Comparison of ENCODE assay signal across 12 cellular contexts in genomic region chr20:48821261-48821910, GRCh38. TPM values are rescaled to one million over a fixed set of nuclear protein-coding genes. Genes with fewer than 3 reads are reported as not detected.
A peak's percentile ranks its signal among the peaks of the same experiment; 100 is the strongest.
DNase-seq lines count a peak whose midpoint lies in the region; ATAC-seq and TF ChIP-seq lines count a peak whose summit lies in the region.
"Had no signal": no experiment of that assay in that cellular context is flagged by ENCODE, and none has a peak within 500 bp of the region (broad histone marks: within the 10 kb centered on the region; RNA-seq: fewer than 3 reads in every experiment).

No MANE protein-coding gene starts in this region.

- peaks cover 0 to 26% of the 10 kb centered on the region in 2 experiments for H3K27me3 ChIP-seq in mesenchymal stem cell (ENCODE audit: control insufficient read depth in 1 of 2, insufficient read depth in 1 of 2, low read length in 2 of 2)

- 90% methylated on average over 8 of the region's 8 CpGs for WGBS in mesenchymal stem cell

- no peak overlapping the region for H3K27ac ChIP-seq in mesenchymal stem cell (ENCODE audit: low read length, poor library complexity, severe bottlenecking)

- H2BK120ac ChIP-seq in mesenchymal stem cell (ENCODE audit: low read depth, low read length): no peak overlapping the region

- H3K4me3 Mint-ChIP-seq in activated T-cell treated with anti-CD3 and anti-CD28 coated beads, Interleukin-2, amount 50 U/mL, for 72 hours: peak overlapping the region in 1 of 2 donors; percentile 99
- H3K4me3 Mint-ChIP-seq in activated naive CD8-positive, alpha-beta T cell treated with anti-CD3 and anti-CD28 coated beads, Interleukin-2, amount 10 ng/mL, durations not matched to agents 7 days and 5 days: peak overlapping the region; percentile 66
- H3K4me3 Mint-ChIP-seq in stimulated activated naive CD8-positive, alpha-beta T cell treated with anti-CD3 and anti-CD28 coated beads, Interleukin-15, amount 100 ng/mL, for 72 hours: peak overlapping the region; percentile 32 to 40
- H3K4me3 Mint-ChIP-seq: dendritic cell treated with granulocyte-macrophage colony-stimulating factor and Interleukin-4, amounts not matched to agents 40 ng/mL and 50 ng/mL, for 4 days had no signal

- TF ChIP-seq CTCF in GM13977 (IDR thresholded peaks at IDR 0.05; ENCODE audit: extremely low read depth, insufficient read depth, missing control alignments): no peak

- H3K14ac ChIP-seq in mesenchymal stem cell (ENCODE audit: low read length in 2 of 2): no peak overlapping the region

- H3K27ac Mint-ChIP-seq in activated T-cell treated with anti-CD3 and anti-CD28 coated beads, Interleukin-2, amount 50 U/mL, for 72 hours: peak overlapping the region; percentile 98
- H3K27ac Mint-ChIP-seq in activated naive CD8-positive, alpha-beta T cell treated with anti-CD3 and anti-CD28 coated beads, Interleukin-2, amount 10 ng/mL, durations not matched to agents 7 days and 5 days: peak overlapping the region; percentile 92
- H3K27ac Mint-ChIP-seq in stimulated activated naive CD8-positive, alpha-beta T cell treated with anti-CD3 and anti-CD28 coated beads, Interleukin-15, amount 100 ng/mL, for 72 hours: no peak overlapping the region
- H3K27ac Mint-ChIP-seq: dendritic cell treated with granulocyte-macrophage colony-stimulating factor and Interleukin-4, amounts not matched to agents 40 ng/mL and 50 ng/mL, for 4 days had no signal

- peaks cover 6 to 9% of the 10 kb centered on the region in 2 donors for H3K36me3 Mint-ChIP-seq in activated T-cell treated with anti-CD3 and anti-CD28 coated beads, Interleukin-2, amount 50 U/mL, for 72 hours (ENCODE audit: insufficient read depth in 2 of 2)
- peaks cover 42% of the 10 kb centered on the region for H3K36me3 Mint-ChIP-seq in activated naive CD8-positive, alpha-beta T cell treated with anti-CD3 and anti-CD28 coated beads, Interleukin-2, amount 10 ng/mL, durations not matched to agents 7 days and 5 days

- H3K23ac ChIP-seq in mesenchymal stem cell (ENCODE audit: low read length in 2 of 2): no peak overlapping the region

- H2BK15ac ChIP-seq in mesenchymal stem cell (ENCODE audit: low read depth, poor library complexity, severe bottlenecking): no peak overlapping the region

- H4K8ac ChIP-seq in mesenchymal stem cell (ENCODE audit: low read length): no peak overlapping the region

- no peak overlapping the region for H3K4me3 ChIP-seq in mesenchymal stem cell (ENCODE audit: insufficient read depth in 1 of 2, low read depth in 1 of 2, low read length in 2 of 2)

- DNase-seq in activated T-cell treated with anti-CD3 and anti-CD28 coated beads, Interleukin-2, amount 50 U/mL, for 72 hours: no peak
- DNase-seq in activated T-cell treated with anti-CD3 and anti-CD28 coated beads for 4 hours (no peak), OCI-M1 (lab: John Stamatoyannopoulos, UW) (peak; percentile 28), mesenchymal stem cell (no peak), NCI-H1105 (lab: John Stamatoyannopoulos, UW) (no peak), GM13977 (ENCODE audit: low spot score) (no peak)
- DNase-seq in activated naive CD8-positive, alpha-beta T cell treated with anti-CD3 and anti-CD28 coated beads, Interleukin-2, amount 10 ng/mL, durations not matched to agents 7 days and 5 days: no peak
- DNase-seq in stimulated activated naive CD8-positive, alpha-beta T cell treated with anti-CD3 and anti-CD28 coated beads, Interleukin-15, amount 100 ng/mL, for 72 hours: no peak
- DNase-seq: activated CD4-positive, alpha-beta T cell treated with anti-CD3 and anti-CD28 coated beads for 1 hour; NCI-H345; SHP77 treated with DMSO at 0.1 percent for 48 hours had no signal

- no peak overlapping the region for H4K91ac ChIP-seq in mesenchymal stem cell (ENCODE audit: low read length)

- no peak overlapping the region for H2AK5ac ChIP-seq in mesenchymal stem cell (ENCODE audit: low read length, severe bottlenecking)

- no peaks in the 10 kb centered on the region for H3K9me3 ChIP-seq in mesenchymal stem cell (ENCODE audit: control insufficient read depth, low read length)

- H3K4me2 ChIP-seq in mesenchymal stem cell (ENCODE audit: low read length, poor library complexity, severe bottlenecking): no peak overlapping the region

- H3K9me3 Mint-ChIP-seq in activated T-cell treated with anti-CD3 and anti-CD28 coated beads, Interleukin-2, amount 50 U/mL, for 72 hours: no peaks in the 10 kb centered on the region
- H3K9me3 Mint-ChIP-seq in activated naive CD8-positive, alpha-beta T cell treated with anti-CD3 and anti-CD28 coated beads, Interleukin-2, amount 10 ng/mL, durations not matched to agents 7 days and 5 days: no peaks in the 10 kb centered on the region
- no peaks in the 10 kb centered on the region for H3K9me3 Mint-ChIP-seq in stimulated activated naive CD8-positive, alpha-beta T cell treated with anti-CD3 and anti-CD28 coated beads, Interleukin-15, amount 100 ng/mL, for 72 hours
- H3K9me3 Mint-ChIP-seq: dendritic cell treated with granulocyte-macrophage colony-stimulating factor and Interleukin-4, amounts not matched to agents 40 ng/mL and 50 ng/mL, for 4 days had no signal

- no peak overlapping the region for H3K4ac ChIP-seq in mesenchymal stem cell (ENCODE audit: low read depth in 1 of 2, low read length in 2 of 2)

- peaks cover 30% of the 10 kb centered on the region for H3K79me1 ChIP-seq in mesenchymal stem cell (replicated peaks; ENCODE audit: low read length, poor library complexity, severe bottlenecking)

- H3K4me1 ChIP-seq in mesenchymal stem cell (ENCODE audit: control insufficient read depth, insufficient read depth, low read depth, low read length): peaks cover 28% of the 10 kb centered on the region

- peaks cover 87% of the 10 kb centered on the region for H3K4me1 Mint-ChIP-seq in activated T-cell treated with anti-CD3 and anti-CD28 coated beads, Interleukin-2, amount 50 U/mL, for 72 hours (ENCODE audit: low read depth)
- H3K4me1 Mint-ChIP-seq in activated naive CD8-positive, alpha-beta T cell treated with anti-CD3 and anti-CD28 coated beads, Interleukin-2, amount 10 ng/mL, durations not matched to agents 7 days and 5 days: peaks cover 84% of the 10 kb centered on the region
- no peaks in the 10 kb centered on the region for H3K4me1 Mint-ChIP-seq in stimulated activated naive CD8-positive, alpha-beta T cell treated with anti-CD3 and anti-CD28 coated beads, Interleukin-15, amount 100 ng/mL, for 72 hours

- H2BK5ac ChIP-seq in mesenchymal stem cell (ENCODE audit: low read depth, low read length, poor library complexity, severe bottlenecking): no peak overlapping the region

- no peaks in the 10 kb centered on the region for H3K27me3 Mint-ChIP-seq in activated T-cell treated with anti-CD3 and anti-CD28 coated beads, Interleukin-2, amount 50 U/mL, for 72 hours (ENCODE audit: low read depth)
- no peaks in the 10 kb centered on the region for H3K27me3 Mint-ChIP-seq in activated naive CD8-positive, alpha-beta T cell treated with anti-CD3 and anti-CD28 coated beads, Interleukin-2, amount 10 ng/mL, durations not matched to agents 7 days and 5 days
- H3K27me3 Mint-ChIP-seq in stimulated activated naive CD8-positive, alpha-beta T cell treated with anti-CD3 and anti-CD28 coated beads, Interleukin-15, amount 100 ng/mL, for 72 hours: no peaks in the 10 kb centered on the region
- H3K27me3 Mint-ChIP-seq: dendritic cell treated with granulocyte-macrophage colony-stimulating factor and Interleukin-4, amounts not matched to agents 40 ng/mL and 50 ng/mL, for 4 days had no signal

- no peak overlapping the region for H3K9ac ChIP-seq in mesenchymal stem cell (ENCODE audit: low read length)

- H2AFZ ChIP-seq in mesenchymal stem cell (ENCODE audit: low read depth, low read length): no peak overlapping the region

- no peak overlapping the region for H3K18ac ChIP-seq in mesenchymal stem cell (ENCODE audit: low read depth in 1 of 2, low read length in 2 of 2)

- no peak overlapping the region for H2BK12ac ChIP-seq in mesenchymal stem cell (ENCODE audit: low read length in 2 of 2)

- ATAC-seq in activated T-cell treated with anti-CD3 and anti-CD28 coated beads, Interleukin-2, amount 50 U/mL, for 72 hours (replicated peaks in 1 of 2): no peak
- ATAC-seq in activated naive CD8-positive, alpha-beta T cell treated with anti-CD3 and anti-CD28 coated beads, Interleukin-2, amount 10 ng/mL, durations not matched to agents 7 days and 5 days (ENCODE audit: low read depth): no peak
- no peak for ATAC-seq in stimulated activated naive CD8-positive, alpha-beta T cell treated with anti-CD3 and anti-CD28 coated beads, Interleukin-15, amount 100 ng/mL, for 72 hours

- POLR2A ChIA-PET in activated naive CD8-positive, alpha-beta T cell treated with anti-CD3 and anti-CD28 coated beads, Interleukin-2, amount 10 ng/mL, durations not matched to agents 7 days and 5 days (lab: Charles Lee): interaction anchor here (1.3 kb wide), 1 partner anchor 105 kb away, joined by 3 read pairs; no protein-coding TSS in a partner anchor

- peaks cover 0 to 2% of the 10 kb centered on the region in 2 experiments for H3K36me3 ChIP-seq in mesenchymal stem cell (ENCODE audit: control insufficient read depth in 1 of 2, insufficient read depth in 2 of 2, low read depth in 1 of 2, low read length in 2 of 2)

- in situ Hi-C loops in GM13977 (cut with MboI; ENCODE audit: low pct_unique_long_range_greater_than_20kb, low sequenced_read_pairs, unreplicated experiment): no loop called here

RNA-seq across cellular contexts. Expression of gene PREX1, which starts 6.4 kb away (rescaled TPM):
- 100 to 1,000 TPM in 1 of 2 donors, 10 to 100 TPM in 1; 85.6 to 112 TPM for total RNA-seq in activated T-cell treated with anti-CD3 and anti-CD28 coated beads, Interleukin-2, amount 50 U/mL, for 72 hours
- 100 to 1,000 TPM; 142 to 147 TPM for total RNA-seq in activated naive CD8-positive, alpha-beta T cell treated with anti-CD3 and anti-CD28 coated beads, Interleukin-2, amount 10 ng/mL, durations not matched to agents 7 days and 5 days
- 0.77 TPM for polyA plus RNA-seq in mesenchymal stem cell (2013, experiment 1 of 2)
- polyA plus RNA-seq in mesenchymal stem cell (2013, experiment 2 of 2): 0.84 TPM

Comparison
In these comparisons a context has a peak if more than half of its experiments do, and no peak if none do; other contexts are left out.
1. H3K27ac Mint-ChIP-seq: peak in activated T-cell treated with anti-CD3 and anti-CD28 coated beads, Interleukin-2, amount 50 U/mL, for 72 hours (single experiment) and activated naive CD8-positive, alpha-beta T cell treated with anti-CD3 and anti-CD28 coated beads, Interleukin-2, amount 10 ng/mL, durations not matched to agents 7 days and 5 days (single experiment); none in stimulated activated naive CD8-positive, alpha-beta T cell treated with anti-CD3 and anti-CD28 coated beads, Interleukin-15, amount 100 ng/mL, for 72 hours (0 of 2).